Comparison of ENCODE assay signal across 8 cellular contexts in genomic region chr13:24688111-24688510, GRCh38. TPM values are rescaled to one million over a fixed set of nuclear protein-coding genes. Genes with fewer than 3 reads are reported as not detected.
"Had no signal": no experiment of that assay in that cellular context is flagged by ENCODE, and none has a peak within 500 bp of the region (broad histone marks: within the 10 kb centered on the region; RNA-seq: fewer than 3 reads in every experiment).

No MANE protein-coding gene starts in this region.

- ATAC-seq: HCT116, K562 had no signal

- H3K36me3 ChIP-seq: HAP-1 had no signal

- DNase-seq: GOT3, H7, HFFc6, IMR-90 had no signal

- H3K27ac Mint-ChIP-seq: HFFc6 had no signal

- H3K4me3 ChIP-seq: HAP-1, K562 had no signal

- H3K4me3 Mint-ChIP-seq: HFFc6 had no signal

- H3K9me3 ChIP-seq: HAP-1 had no signal

- H3K9me3 Mint-ChIP-seq: HFFc6 had no signal

RNA-seq across cellular contexts. Expression of gene ATP12A, which starts 7.9 kb away (rescaled TPM):
- total RNA-seq: HFFc6, HT-29, IMR-90, K562 had no signal
